9 cellular contexts compared by ENCODE assay signal in the genomic region with DNA sequence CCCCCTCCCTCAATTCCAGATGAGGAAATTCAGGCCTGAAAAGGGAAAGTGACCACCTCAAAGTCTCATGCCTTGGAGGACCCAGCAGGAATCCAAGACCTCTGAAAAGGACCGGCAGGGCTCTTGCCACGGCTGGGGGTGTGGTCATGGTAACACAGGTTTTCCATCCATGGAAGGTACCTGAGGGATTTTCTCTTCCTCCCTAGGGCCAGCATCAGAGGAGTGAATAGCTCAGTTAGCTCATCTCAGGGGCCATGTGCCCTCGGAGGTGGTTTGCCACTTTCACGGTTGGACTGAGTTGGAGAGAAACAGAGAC. TPM values are rescaled to one million over a fixed set of nuclear protein-coding genes. Genes with fewer than 3 reads are reported as not detected.
A peak's percentile ranks its signal among the peaks of the same experiment; 100 is the strongest.
DNase-seq lines count a peak whose midpoint lies in the region; ATAC-seq, FAIRE-seq and TF ChIP-seq lines count a peak whose summit lies in the region.
"Had no signal": no experiment of that assay in that cellular context is flagged by ENCODE, and none has a peak within 500 bp of the region (broad histone marks: within the 10 kb centered on the region; RNA-seq: fewer than 3 reads in every experiment).

No MANE protein-coding gene starts in this region.

- BruUV-seq in Calu3 (replicated peaks; lab: Mats Ljungman, UMichigan), result no TSS peak

- peak overlapping the region; percentile 40 for H3K27ac Mint-ChIP-seq in Calu3 (ENCODE audit: unreplicated experiment)

- ATAC-seq in HG03432 (IDR thresholded peaks at IDR 0.05; ENCODE audit: unreplicated experiment), result peak; percentile 20
- no peak for ATAC-seq in GM18861 (IDR thresholded peaks at IDR 0.05; ENCODE audit: unreplicated experiment)

- H3K27me3 Mint-ChIP-seq in Calu3 (ENCODE audit: unreplicated experiment), result no peaks in the 10 kb centered on the region

- no peak for DNase-seq in Calu3
- DNase-seq in bronchial epithelial cell (ENCODE audit: low read depth), result no peak
- no peak for DNase-seq in SK-N-DZ (ENCODE audit: low spot score)
- DNase-seq in GM03348 (ENCODE audit: low spot score), result no peak
- no peak for DNase-seq in DMS 273 (lab: John Stamatoyannopoulos, UW; ENCODE audit: unreplicated experiment)

- no peak overlapping the region for H3K27ac ChIP-seq in neutrophil

- intact Hi-C loops in Calu3 (cut with micrococcal nuclease; ENCODE audit: unreplicated experiment), result loop anchor here (2.0 kb wide), 1 partner anchor 133 kb away; no protein-coding TSS in a partner anchor

- TF ChIP-seq CTCF in Calu3 (IDR thresholded peaks at IDR 0.05; ENCODE audit: unreplicated experiment) (no peak), bronchial epithelial cell (IDR thresholded peaks at IDR 0.05; ENCODE audit: insufficient read depth, low read length, severe bottlenecking) (no peak), neutrophil (IDR thresholded peaks at IDR 0.05) (no peak)

- H3K36me3 ChIP-seq in bronchial epithelial cell (ENCODE audit: control insufficient read depth, insufficient read depth, low read length) (no peaks in the 10 kb centered on the region), neutrophil (no peaks in the 10 kb centered on the region)

- peak; percentile 89 for FAIRE-seq in bronchial epithelial cell (lab: Jason Lieb, UNC)

- no peak overlapping the region for H3K4me3 ChIP-seq in bronchial epithelial cell (ENCODE audit: low read depth, low read length)
- peak overlapping the region; percentile 38 to 69 for H3K4me3 ChIP-seq in neutrophil (ENCODE audit: low read depth in 1 of 2, low read length in 1 of 2)

- H3K9me3 ChIP-seq in neutrophil, result no peaks in the 10 kb centered on the region

- H3K9me3 Mint-ChIP-seq in Calu3 (ENCODE audit: low read depth, unreplicated experiment), result no peaks in the 10 kb centered on the region

- CTCF ChIA-PET in Calu3 (lab: Charles Lee), result interaction anchor here (0.6 kb wide), 1 partner anchor 22 kb away, joined by 4 read pairs; no protein-coding TSS in a partner anchor

- peaks cover 13% of the 10 kb centered on the region for H3K27me3 ChIP-seq in bronchial epithelial cell (ENCODE audit: control insufficient read depth, insufficient read depth, low read length)
- H3K27me3 ChIP-seq in neutrophil, result peaks cover 75% of the 10 kb centered on the region

- peaks cover 31% of the 10 kb centered on the region for H3K36me3 Mint-ChIP-seq in Calu3 (ENCODE audit: insufficient read depth, unreplicated experiment)

- H3K4me1 Mint-ChIP-seq in Calu3 (ENCODE audit: low read depth, unreplicated experiment), result peaks cover 57% of the 10 kb centered on the region

- peak overlapping the region; percentile 96 for H3K4me3 Mint-ChIP-seq in Calu3 (ENCODE audit: low read depth, unreplicated experiment)

- H3K4me1 ChIP-seq in neutrophil (ENCODE audit: control insufficient read depth in 1 of 2, insufficient read depth in 1 of 2, low read depth in 1 of 2, low read length in 1 of 2), result peaks cover 14 to 27% of the 10 kb centered on the region in 2 experiments

RNA-seq across cellular contexts. Expression of a gene that starts 1.3 kb away (rescaled TPM):
- total RNA-seq in Calu3 (2022), result 16.3 and 22.4 TPM in 2 replicates
- total RNA-seq in bronchial epithelial cell, result 0.13 TPM in 1 of 2 replicates, not detected in the other
- polyA plus RNA-seq in SK-N-DZ (2014; cell fraction: cytosol; rRNA removed), result 0.46 TPM in 1 of 2 replicates, not detected in the other
- polyA plus RNA-seq in SK-N-DZ (2014; cell fraction: nucleus; rRNA removed), result 0.24 and 0.27 TPM in 2 replicates

RNA-seq across cellular contexts. Expression of a gene that starts 59.7 kb away (rescaled TPM):
- total RNA-seq in Calu3 (2022), result 0.21 TPM in 1 of 2 replicates, not detected in the other
- not detected in 2 replicates for total RNA-seq in bronchial epithelial cell
- 4.6 and 7.7 TPM in 2 replicates for polyA plus RNA-seq in SK-N-DZ (2014; cell fraction: cytosol; rRNA removed)
- polyA plus RNA-seq in SK-N-DZ (2014; cell fraction: nucleus; rRNA removed), result 3.8 and 4.4 TPM in 2 replicates
- total RNA-seq: activated CD8-positive, alpha-beta memory T cell treated with anti-CD3 and anti-CD28 coated beads for 36 hours had no signal

Comparison
In these comparisons a context has a peak if more than half of its experiments do, and no peak if none do; other contexts are left out.
1. RNA of a gene that starts 1.3 kb away (total RNA-seq): 16.3 to 22.4 TPM in Calu3; 0.13 TPM in bronchial epithelial cell; every median in the first group is over 10 times any median in the second.